ENCODE assay signal across 21 cellular contexts in the genomic region with DNA sequence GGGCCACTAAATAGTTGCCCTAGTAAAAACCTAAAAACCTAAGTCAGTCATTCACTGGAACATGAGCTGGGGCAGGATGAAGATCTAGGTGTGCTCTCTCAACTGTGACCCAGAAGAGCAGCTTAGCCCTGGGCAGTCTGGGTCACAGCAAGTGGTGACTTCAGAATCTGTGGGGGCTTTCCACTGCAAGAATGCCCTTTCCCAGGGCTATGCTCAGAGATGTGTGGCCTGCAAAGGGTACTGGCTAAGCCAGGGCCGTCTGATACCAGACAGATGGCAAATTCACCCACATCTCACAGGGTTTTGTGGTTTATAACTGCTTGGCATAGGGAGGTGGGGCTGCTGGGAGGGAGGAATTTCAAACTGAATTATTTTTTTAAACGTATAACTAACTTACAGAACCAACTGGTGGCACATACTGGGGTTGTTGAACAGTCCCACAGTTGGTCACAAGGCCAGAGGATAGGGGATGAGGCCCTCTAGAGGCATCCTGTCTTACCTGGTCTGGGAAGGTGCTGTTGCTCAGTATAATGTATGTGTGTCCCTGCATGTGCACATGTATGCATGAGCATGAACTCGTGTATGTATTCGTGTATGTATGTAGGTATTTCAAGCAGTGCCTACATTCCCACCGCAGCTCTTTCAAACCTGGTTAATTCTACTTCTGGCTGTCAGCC.
DNase-seq lines count a peak whose midpoint lies in the region; ATAC-seq and TF ChIP-seq lines count a peak whose summit lies in the region.
"Had no signal": no experiment of that assay in that cellular context is flagged by ENCODE, and none has a peak within 500 bp of the region (broad histone marks: within the 10 kb centered on the region; RNA-seq: fewer than 3 reads in every experiment).

No MANE protein-coding gene starts in this region.

- H3K27me3 ChIP-seq in brain microvascular endothelial cell (replicated peaks), result no peaks in the 10 kb centered on the region
- H3K27me3 ChIP-seq: body of pancreas, esophagus squamous epithelium, right lobe of liver had no signal

- no peak overlapping the region for H3K4me3 Mint-ChIP-seq in stimulated activated memory B cell treated with anti-CD40 and anti-IgM and Interleukin-4, amounts not matched to agents 10 μg/mL and 1 μg/mL and 100 μg/mL, for 72 hours
- H3K4me3 Mint-ChIP-seq: activated naive CD8-positive, alpha-beta T cell had no signal

- H3K36me3 ChIP-seq in brain microvascular endothelial cell (replicated peaks), result peaks cover 99% of the 10 kb centered on the region

- H3K27me3 Mint-ChIP-seq in stimulated activated memory B cell treated with anti-CD40 and anti-IgM and Interleukin-4, amounts not matched to agents 10 μg/mL and 1 μg/mL and 100 μg/mL, for 72 hours, result no peaks in the 10 kb centered on the region
- H3K27me3 Mint-ChIP-seq: activated naive CD8-positive, alpha-beta T cell had no signal

- no peak overlapping the region for H3K27ac ChIP-seq in brain microvascular endothelial cell
- H3K27ac ChIP-seq: body of pancreas, esophagus squamous epithelium, right lobe of liver had no signal

- in situ Hi-C loops in brain microvascular endothelial cell (cut with HindIII; ENCODE audit: low pct_ligation_motif_present, low sequenced_read_pairs), result no loop called here

- peaks cover 28% of the 10 kb centered on the region for H3K36me3 Mint-ChIP-seq in stimulated activated memory B cell treated with anti-CD40 and anti-IgM and Interleukin-4, amounts not matched to agents 10 μg/mL and 1 μg/mL and 100 μg/mL, for 72 hours

- H3K4me1 Mint-ChIP-seq in stimulated activated memory B cell treated with anti-CD40 and anti-IgM and Interleukin-4, amounts not matched to agents 10 μg/mL and 1 μg/mL and 100 μg/mL, for 72 hours, result no peaks in the 10 kb centered on the region

- ATAC-seq in GM19025 (IDR thresholded peaks at IDR 0.05; ENCODE audit: low read depth, unreplicated experiment) (peak; percentile 66), HG03457 (IDR thresholded peaks at IDR 0.05; ENCODE audit: unreplicated experiment) (peak; percentile 70), GM21381 (IDR thresholded peaks at IDR 0.05; ENCODE audit: unreplicated experiment) (no peak)
- ATAC-seq in stimulated activated memory B cell treated with anti-CD40 and anti-IgM and Interleukin-4, amounts not matched to agents 10 μg/mL and 1 μg/mL and 100 μg/mL, for 72 hours, result peak; percentile 45
- ATAC-seq: body of pancreas had no signal

- no peak overlapping the region for H3K27ac Mint-ChIP-seq in stimulated activated memory B cell treated with anti-CD40 and anti-IgM and Interleukin-4, amounts not matched to agents 10 μg/mL and 1 μg/mL and 100 μg/mL, for 72 hours
- H3K27ac Mint-ChIP-seq: activated naive CD8-positive, alpha-beta T cell had no signal

- no peak overlapping the region for H3K4me3 ChIP-seq in brain microvascular endothelial cell (ENCODE audit: low read depth, low read length)
- H3K4me3 ChIP-seq: body of pancreas, esophagus squamous epithelium, right lobe of liver had no signal

- TF ChIP-seq CTCF in brain microvascular endothelial cell (IDR thresholded peaks at IDR 0.05; ENCODE audit: low read depth, low read length, missing control alignments), result no peak

- H3K9me3 Mint-ChIP-seq in stimulated activated memory B cell treated with anti-CD40 and anti-IgM and Interleukin-4, amounts not matched to agents 10 μg/mL and 1 μg/mL and 100 μg/mL, for 72 hours, result no peaks in the 10 kb centered on the region

- DNase-seq in glomerular visceral epithelial cell (ENCODE audit: extremely low spot score), result peak; percentile 49
- DNase-seq in cerebellar cortex (ENCODE audit: low spot score), result no peak
- DNase-seq in brain microvascular endothelial cell, result no peak
- DNase-seq: activated CD4-positive, alpha-beta T cell treated with anti-CD3 and anti-CD28 coated beads for 4 hours; activated T-cell treated with anti-CD3 and anti-CD28 coated beads for 4 hours; AML-193; body of pancreas; Calu3; esophagus squamous epithelium; GF-D8; head of caudate nucleus; NCI-H187; occipital lobe; right lobe of liver; stimulated activated CD4-positive, alpha-beta T cell treated with anti-CD3 and anti-CD28 coated beads, Interleukin-1b, Interleukin-23, amount 100 ng/mL, for 48 hours; T1000 had no signal
